ENCODE assay signal across 28 cellular contexts in genomic region chr21:42316891-42317290, GRCh38. TPM values are rescaled to one million over a fixed set of nuclear protein-coding genes. Genes with fewer than 3 reads are reported as not detected.
A peak's percentile ranks its signal among the peaks of the same experiment; 100 is the strongest.
DNase-seq lines count a peak whose midpoint lies in the region; ATAC-seq and TF ChIP-seq lines count a peak whose summit lies in the region.
"Had no signal": no experiment of that assay in that cellular context is flagged by ENCODE, and none has a peak within 500 bp of the region (broad histone marks: within the 10 kb centered on the region; RNA-seq: fewer than 3 reads in every experiment).

No MANE protein-coding gene starts in this region.

- no peak for ATAC-seq in GM21786 (IDR thresholded peaks at IDR 0.05; ENCODE audit: unreplicated experiment)
- ATAC-seq: activated CD4-positive, CD25-positive, alpha-beta regulatory T cell treated with anti-CD3 and anti-CD28 coated beads, Interleukin-2, amount 50 U/mL, for 24 hours; activated CD8-positive, alpha-beta T cell treated with anti-CD3 and anti-CD28 coated beads, Interleukin-2, amount 10 ng/mL, durations not matched to agents 7 days and 5 days; activated naive CD4-positive, alpha-beta T cell treated with anti-CD3 and anti-CD28 coated beads, Interleukin-2, amount 50 U/mL, for 72 hours; heart left ventricle; stimulated activated naive B cell treated with anti-CD40 and anti-IgM and Interleukin-4, amounts not matched to agents 10 μg/mL and 1 μg/mL and 100 μg/mL, for 72 hours had no signal

- DNase-seq in NCI-H2081 (lab: John Stamatoyannopoulos, UW) (peak; percentile 17 to 18), NCI-H2081 treated with DMSO at 0.1 percent for 48 hours (lab: John Stamatoyannopoulos, UW) (no peak), NCI-H2107 (lab: John Stamatoyannopoulos, UW) (peak; percentile 53), iPS-NIHi11 (ENCODE audit: low spot score) (no peak), G401 (ENCODE audit: low spot score) (no peak)
- DNase-seq: 8988T; activated CD8-positive, alpha-beta T cell treated with anti-CD3 and anti-CD28 coated beads, Interleukin-2, amount 10 ng/mL, durations not matched to agents 7 days and 5 days; AML-193; central memory CD4-positive, alpha-beta T cell; GOT3; heart left ventricle; Kasumi-1; NCI-H2029 treated with DMSO at 0.1 percent for 48 hours; stimulated activated naive B cell treated with anti-CD40 and anti-IgM and Interleukin-4, amounts not matched to agents 10 μg/mL and 1 μg/mL and 100 μg/mL, for 72 hours; T1000 had no signal

- no peaks in the 10 kb centered on the region for H3K27me3 ChIP-seq in duodenal mucosa (ENCODE audit: control insufficient read depth in 1 of 2, insufficient read depth in 2 of 2, low read length in 2 of 2)
- H3K27me3 ChIP-seq in neutrophil = no peaks in the 10 kb centered on the region
- H3K27me3 ChIP-seq: ascending aorta, heart left ventricle had no signal

- H3K4me3 ChIP-seq in duodenal mucosa (ENCODE audit: low read depth in 1 of 2, low read length in 2 of 2) (peak overlapping the region in 1 of 2 donors; percentile 15), neutrophil (ENCODE audit: low read depth in 1 of 2, low read length in 1 of 2) (no peak overlapping the region)
- H3K4me3 ChIP-seq: ascending aorta, heart left ventricle, skin epidermis had no signal

- no peak for TF ChIP-seq CTCF in neutrophil (IDR thresholded peaks at IDR 0.05)

- peaks cover 51 to 59% of the 10 kb centered on the region in 2 donors for H3K4me1 ChIP-seq in duodenal mucosa (ENCODE audit: control insufficient read depth in 1 of 2, insufficient read depth in 2 of 2, low read length in 2 of 2)
- peaks cover 91 to 94% of the 10 kb centered on the region in 2 experiments for H3K4me1 ChIP-seq in neutrophil (ENCODE audit: control insufficient read depth in 1 of 2, insufficient read depth in 1 of 2, low read depth in 1 of 2, low read length in 1 of 2)
- H3K4me1 ChIP-seq: ascending aorta had no signal

- no peaks in the 10 kb centered on the region for H3K36me3 ChIP-seq in duodenal mucosa (ENCODE audit: control insufficient read depth in 1 of 2, insufficient read depth in 2 of 2, low read length in 2 of 2)
- H3K36me3 ChIP-seq in neutrophil = no peaks in the 10 kb centered on the region
- H3K36me3 ChIP-seq: ascending aorta, heart left ventricle had no signal

- in situ Hi-C loops in G401 (cut with HindIII; ENCODE audit: low sequenced_read_pairs) = no loop called here

- H3K27ac ChIP-seq in duodenal mucosa (ENCODE audit: low read depth, low read length) = no peak overlapping the region
- H3K27ac ChIP-seq in neutrophil = peak overlapping the region; percentile 88
- H3K27ac ChIP-seq: ascending aorta, heart left ventricle, skin epidermis had no signal

- H3K9me3 ChIP-seq in duodenal mucosa (ENCODE audit: control insufficient read depth in 1 of 2, low read length in 2 of 2) (no peaks in the 10 kb centered on the region), neutrophil (no peaks in the 10 kb centered on the region)
- H3K9me3 ChIP-seq: ascending aorta, heart left ventricle had no signal

- H3K9ac ChIP-seq in duodenal mucosa (ENCODE audit: low read depth in 1 of 2, low read length in 2 of 2) = peak overlapping the region; percentile 22 to 46

RNA-seq across cellular contexts. Expression of gene TFF3, which starts 1.7 kb away (rescaled TPM):
- not detected in 2 replicates for total RNA-seq in G401 (2014; rRNA removed; shearing (Covaris generic))
- total RNA-seq: activated CD8-positive, alpha-beta T cell treated with anti-CD3 and anti-CD28 coated beads, Interleukin-2, amount 10 ng/mL, durations not matched to agents 7 days and 5 days; activated naive CD4-positive, alpha-beta T cell treated with anti-CD3 and anti-CD28 coated beads, Interleukin-2, amount 50 U/mL, for 72 hours; ascending aorta; fibroblast of villous mesenchyme; mononuclear cell; neural crest cell; pulmonary artery endothelial cell had no signal

RNA-seq across cellular contexts. Expression of gene TFF2, which starts 33.9 kb away (rescaled TPM):
- not detected in 2 replicates for total RNA-seq in G401 (2014; rRNA removed; shearing (Covaris generic))
- total RNA-seq: activated CD8-positive, alpha-beta T cell treated with anti-CD3 and anti-CD28 coated beads, Interleukin-2, amount 10 ng/mL, durations not matched to agents 7 days and 5 days; activated naive CD4-positive, alpha-beta T cell treated with anti-CD3 and anti-CD28 coated beads, Interleukin-2, amount 50 U/mL, for 72 hours; ascending aorta; epithelial cell of proximal tubule; fibroblast of villous mesenchyme; heart left ventricle; liver; mononuclear cell; neural crest cell; pulmonary artery endothelial cell had no signal

RNA-seq across cellular contexts. Expression of gene TFF1, which starts 49.4 kb away (rescaled TPM):
- not detected in 2 replicates for total RNA-seq in G401 (2014; rRNA removed; shearing (Covaris generic))
- total RNA-seq: activated CD8-positive, alpha-beta T cell treated with anti-CD3 and anti-CD28 coated beads, Interleukin-2, amount 10 ng/mL, durations not matched to agents 7 days and 5 days; activated naive CD4-positive, alpha-beta T cell treated with anti-CD3 and anti-CD28 coated beads, Interleukin-2, amount 50 U/mL, for 72 hours; ascending aorta; epithelial cell of proximal tubule; fibroblast of villous mesenchyme; heart left ventricle; liver; mononuclear cell; neural crest cell; pulmonary artery endothelial cell had no signal

Comparison
In these comparisons a context has a peak if more than half of its experiments do, and no peak if none do; other contexts are left out.
1. DNase-seq: peak in NCI-H2081 (2 of 2) and NCI-H2107 (single experiment); none in NCI-H2081 treated with DMSO at 0.1 percent for 48 hours (single experiment), iPS-NIHi11 (single experiment) and G401 (single experiment).